Comparison of ENCODE assay signal across 17 cellular contexts in genomic region chr18:7601249-7601620, GRCh38. TPM values are rescaled to one million over a fixed set of nuclear protein-coding genes. Genes with fewer than 3 reads are reported as not detected.
DNase-seq lines count a peak whose midpoint lies in the region; ATAC-seq, FAIRE-seq and TF ChIP-seq lines count a peak whose summit lies in the region.
"Had no signal": no experiment of that assay in that cellular context is flagged by ENCODE, and none has a peak within 500 bp of the region (broad histone marks: within the 10 kb centered on the region; RNA-seq: fewer than 3 reads in every experiment).

No MANE protein-coding gene starts in this region.

- H3K27ac ChIP-seq in endothelial cell of umbilical vein (ENCODE audit: insufficient read depth, low read depth, low read length): no peak overlapping the region
- H3K27ac ChIP-seq in CD8-positive, alpha-beta T cell (ENCODE audit: low read depth, low read length): no peak overlapping the region
- H3K27ac ChIP-seq: neutrophil had no signal

- dilution Hi-C loops in endothelial cell of umbilical vein (cut with MboI; ENCODE audit: extremely low pct_ligation_motif_present, low sequenced_read_pairs): no loop called here

- H3K27ac Mint-ChIP-seq in CD8-positive, alpha-beta T cell: no peak overlapping the region
- H3K27ac Mint-ChIP-seq: stimulated activated naive B cell treated with anti-CD40 and anti-IgM and Interleukin-4, amounts not matched to agents 10 μg/mL and 1 μg/mL and 100 μg/mL, for 72 hours had no signal

- no peaks in the 10 kb centered on the region for H3K36me3 Mint-ChIP-seq in CD8-positive, alpha-beta T cell
- H3K36me3 Mint-ChIP-seq: stimulated activated naive B cell treated with anti-CD40 and anti-IgM and Interleukin-4, amounts not matched to agents 10 μg/mL and 1 μg/mL and 100 μg/mL, for 72 hours had no signal

- DNase-seq in HCEC 1CT: peak; percentile 44
- DNase-seq in SKM-1 (lab: John Stamatoyannopoulos, UW; ENCODE audit: unreplicated experiment): peak; percentile 6
- peak; percentile 27 for DNase-seq in endothelial cell of umbilical vein (ENCODE audit: low read depth, low spot score)
- DNase-seq in renal cortical epithelial cell (ENCODE audit: low read depth): peak; percentile 95
- no peak for DNase-seq in CD8-positive, alpha-beta T cell
- no peak for DNase-seq in H7
- DNase-seq: activated T-cell treated with anti-CD3 and anti-CD28 coated beads, Interleukin-2, amount 50 U/mL, for 48 hours; Caco-2; NCI-H1048; NCI-H510A; SHP77; stimulated activated CD4-positive, alpha-beta T cell treated with anti-CD3 and anti-CD28 coated beads, Interleukin-1b, Interleukin-23, amount 100 ng/mL, for 48 hours; stimulated activated naive B cell treated with anti-CD40 and anti-IgM and Interleukin-4, amounts not matched to agents 10 μg/mL and 1 μg/mL and 100 μg/mL, for 72 hours had no signal

- H3K4me2 ChIP-seq in endothelial cell of umbilical vein (ENCODE audit: insufficient read depth, low read length): no peak overlapping the region

- TF ChIP-seq POLR2A in endothelial cell of umbilical vein (IDR thresholded peaks at IDR 0.05; ENCODE audit: low read depth, low read length): no peak

- H3K4me3 ChIP-seq in endothelial cell of umbilical vein (replicated peaks in 1 of 3; ENCODE audit: insufficient read depth in 1 of 3, low read depth in 1 of 3, low read length in 3 of 3) (no peak overlapping the region), H7 (ENCODE audit: insufficient read depth, low read depth, low read length) (no peak overlapping the region)
- H3K4me3 ChIP-seq in CD8-positive, alpha-beta T cell (ENCODE audit: low read depth, low read length): no peak overlapping the region

- H4K20me1 ChIP-seq in endothelial cell of umbilical vein (replicated peaks; ENCODE audit: control insufficient read depth, extremely low read depth, insufficient read depth, low read length): no peaks in the 10 kb centered on the region

- no peaks in the 10 kb centered on the region for H3K27me3 ChIP-seq in endothelial cell of umbilical vein (ENCODE audit: control insufficient read depth in 2 of 2, insufficient read depth in 2 of 2, low read length in 2 of 2)
- H3K27me3 ChIP-seq in CD8-positive, alpha-beta T cell (ENCODE audit: insufficient read depth, low read length): no peaks in the 10 kb centered on the region
- H3K27me3 ChIP-seq in H7 (ENCODE audit: control insufficient read depth, insufficient read depth, low read length): no peaks in the 10 kb centered on the region
- H3K27me3 ChIP-seq: neutrophil had no signal

- TF ChIP-seq CTCF in endothelial cell of umbilical vein (IDR thresholded peaks at IDR 0.05; ENCODE audit: extremely low read depth in 1 of 2, insufficient read depth in 1 of 2, low read depth in 1 of 2, low read length in 2 of 2): no peak
- TF ChIP-seq CTCF in CD8-positive, alpha-beta T cell (IDR thresholded peaks at IDR 0.05): no peak

- no peaks in the 10 kb centered on the region for H3K9me1 ChIP-seq in endothelial cell of umbilical vein (replicated peaks; ENCODE audit: control insufficient read depth, extremely low read depth, insufficient read depth, low read length)

- H3K9ac ChIP-seq in endothelial cell of umbilical vein (replicated peaks; ENCODE audit: extremely low read depth, insufficient read depth, low read length): no peak overlapping the region

- H3K27me3 Mint-ChIP-seq in CD8-positive, alpha-beta T cell (ENCODE audit: low read depth): no peaks in the 10 kb centered on the region
- H3K27me3 Mint-ChIP-seq: stimulated activated naive B cell treated with anti-CD40 and anti-IgM and Interleukin-4, amounts not matched to agents 10 μg/mL and 1 μg/mL and 100 μg/mL, for 72 hours had no signal

- no peaks in the 10 kb centered on the region for H3K9me3 Mint-ChIP-seq in CD8-positive, alpha-beta T cell

- H3K9me3 ChIP-seq in endothelial cell of umbilical vein (replicated peaks; ENCODE audit: control insufficient read depth, insufficient read depth, low read length): no peaks in the 10 kb centered on the region
- no peaks in the 10 kb centered on the region for H3K9me3 ChIP-seq in CD8-positive, alpha-beta T cell (ENCODE audit: low read length)
- H3K9me3 ChIP-seq: Caco-2, neutrophil had no signal

- H3K4me1 ChIP-seq in endothelial cell of umbilical vein (ENCODE audit: control insufficient read depth, extremely low read depth, insufficient read depth, low read length): no peaks in the 10 kb centered on the region
- H3K4me1 ChIP-seq in CD8-positive, alpha-beta T cell (ENCODE audit: insufficient read depth, low read length): no peaks in the 10 kb centered on the region

- intact Hi-C loops in endothelial cell of umbilical vein (cut with micrococcal nuclease): no loop called here
- intact Hi-C loops in CD8-positive, alpha-beta T cell (cut with DNase I, micrococcal nuclease): no loop called here

- H3K36me3 ChIP-seq in endothelial cell of umbilical vein (ENCODE audit: control insufficient read depth in 2 of 2, extremely low read depth in 1 of 2, insufficient read depth in 2 of 2, low read length in 2 of 2) (no peaks in the 10 kb centered on the region), H7 (replicated peaks; ENCODE audit: control insufficient read depth, insufficient read depth, low read length) (no peaks in the 10 kb centered on the region)
- H3K36me3 ChIP-seq in CD8-positive, alpha-beta T cell (ENCODE audit: insufficient read depth, low read length): no peaks in the 10 kb centered on the region
- H3K36me3 ChIP-seq: neutrophil had no signal

- no peak overlapping the region for H3K4me3 Mint-ChIP-seq in CD8-positive, alpha-beta T cell
- H3K4me3 Mint-ChIP-seq: stimulated activated naive B cell treated with anti-CD40 and anti-IgM and Interleukin-4, amounts not matched to agents 10 μg/mL and 1 μg/mL and 100 μg/mL, for 72 hours had no signal

- POLR2A ChIA-PET in endothelial cell of umbilical vein (lab: Charles Lee): no interaction called here
- POLR2A ChIA-PET in CD8-positive, alpha-beta T cell (lab: Charles Lee): no interaction called here

- H3K4me1 Mint-ChIP-seq in CD8-positive, alpha-beta T cell (ENCODE audit: low read depth): no peaks in the 10 kb centered on the region
- H3K4me1 Mint-ChIP-seq: stimulated activated naive B cell treated with anti-CD40 and anti-IgM and Interleukin-4, amounts not matched to agents 10 μg/mL and 1 μg/mL and 100 μg/mL, for 72 hours had no signal

- no peak for FAIRE-seq in endothelial cell of umbilical vein (lab: Jason Lieb, UNC)
- FAIRE-seq: islet of Langerhans had no signal

- no peak for ATAC-seq in CD8-positive, alpha-beta T cell
- no peak for ATAC-seq in HG02588 (IDR thresholded peaks at IDR 0.05; ENCODE audit: unreplicated experiment)
- ATAC-seq: esophagus mucosa; stimulated activated naive B cell treated with anti-CD40 and anti-IgM and Interleukin-4, amounts not matched to agents 10 μg/mL and 1 μg/mL and 100 μg/mL, for 72 hours had no signal

- CTCF ChIA-PET in endothelial cell of umbilical vein (lab: Charles Lee): interaction anchor here (1.0 to 1.3 kb wide), 2 partner anchors 34 to 328 kb away, joined by 4 to 7 read pairs; partner anchors contain the start of gene PTPRM
- CTCF ChIA-PET in CD8-positive, alpha-beta T cell (lab: Charles Lee): no interaction called here

- BruUV-seq in endothelial cell of umbilical vein (replicated peaks; lab: Mats Ljungman, UMichigan): no TSS peak

- H3K79me2 ChIP-seq in endothelial cell of umbilical vein (ENCODE audit: control insufficient read depth, insufficient read depth, low read length): no peaks in the 10 kb centered on the region

- H2AFZ ChIP-seq in endothelial cell of umbilical vein (ENCODE audit: low read depth, low read length): no peak overlapping the region

TF ChIP-seq in endothelial cell of umbilical vein, 7 proteins besides CTCF, POLR2A, EP300 and RAD21:
- TF ChIP-seq FOS (IDR thresholded peaks at IDR 0.05; ENCODE audit: borderline replicate concordance, insufficient read depth, low read length): peak; percentile 76
- TF ChIP-seq MAX (IDR thresholded peaks at IDR 0.05; ENCODE audit: insufficient read depth, insufficient read length): no peak
- no peak for TF ChIP-seq EZH2 (IDR thresholded peaks at IDR 0.05; ENCODE audit: borderline replicate concordance, low read depth, low read length, severe bottlenecking)

RNA-seq across cellular contexts. Expression of gene PTPRM, which starts 34.1 kb away (rescaled TPM):
- total RNA-seq in endothelial cell of umbilical vein (34.7 and 43.7 TPM in 2 replicates), renal cortical epithelial cell (103 and 263 TPM in 2 replicates)
- polyA plus RNA-seq in endothelial cell of umbilical vein: 37.4 and 42.2 TPM in 2 replicates
- 26.9 and 33.0 TPM in 2 replicates for polyA plus RNA-seq in endothelial cell of umbilical vein (2011; cell fraction: cytosol; rRNA removed)
- 155 and 181 TPM in 2 replicates for polyA plus RNA-seq in endothelial cell of umbilical vein (2011; cell fraction: nucleus; rRNA removed)
- 11.4 and 18.5 TPM in 2 replicates for polyA plus RNA-seq in endothelial cell of umbilical vein (2012)
- 63.9 and 101 TPM in 2 replicates for polyA minus RNA-seq in endothelial cell of umbilical vein
- 19.9 TPM for polyA minus RNA-seq in endothelial cell of umbilical vein (2011; cell fraction: cytosol; rRNA and poly(A)+ RNA removed)
- polyA minus RNA-seq in endothelial cell of umbilical vein (2011; cell fraction: nucleus; rRNA and poly(A)+ RNA removed): 137 and 188 TPM in 2 replicates
- total RNA-seq in CD8-positive, alpha-beta T cell: 1 to 10 TPM; 4.2 to 6.4 TPM
- total RNA-seq in H7 (2014; rRNA removed; shearing (Covaris generic)): 14.4 and 14.5 TPM in 2 replicates

Comparison
In these comparisons a context has a peak if more than half of its experiments do, and no peak if none do; other contexts are left out.
1. DNase-seq: peak in HCEC 1CT (single experiment), SKM-1 (single experiment), endothelial cell of umbilical vein (single experiment) and renal cortical epithelial cell (single experiment); none in CD8-positive, alpha-beta T cell (0 of 7) and H7 (single experiment).